Comparison of ENCODE assay signal across 1 cellular context in the genomic region with DNA sequence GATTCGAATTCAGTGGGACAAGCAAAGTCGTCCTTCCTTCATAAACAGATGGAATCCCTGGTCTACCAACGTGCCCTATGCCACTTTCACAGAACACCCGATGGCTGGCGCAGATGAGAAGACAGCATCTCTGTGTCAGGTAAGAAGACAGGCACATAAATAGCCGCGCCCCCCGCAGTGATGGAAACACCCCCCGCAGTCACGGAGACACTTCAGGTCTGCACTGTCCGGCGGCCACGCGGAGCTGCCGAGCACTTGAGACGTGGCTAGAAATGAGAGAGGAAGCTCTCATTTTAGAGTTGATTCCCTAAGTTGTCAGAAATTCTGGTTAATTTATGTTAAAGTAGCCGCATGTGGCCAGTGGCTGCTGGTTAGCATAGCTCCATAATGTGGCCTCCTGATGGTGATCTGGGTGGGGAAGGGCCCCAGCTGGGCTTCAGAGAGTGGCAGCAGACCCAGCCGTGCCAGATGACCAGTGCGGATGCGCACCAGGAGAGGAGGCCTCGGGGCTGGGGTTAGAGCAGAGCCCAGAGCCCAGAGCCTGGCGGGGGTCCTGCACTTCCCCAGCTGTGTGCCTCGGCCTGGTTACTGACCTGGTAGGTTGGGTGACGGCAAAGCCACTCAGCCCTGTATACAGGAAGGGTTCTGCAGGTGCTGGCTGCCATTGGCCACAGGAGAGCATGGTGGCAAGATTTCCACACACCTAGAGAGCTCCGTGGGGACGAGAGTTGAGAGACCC.
TF ChIP-seq lines count a peak whose summit lies in the region.

No MANE protein-coding gene starts in this region.

TF ChIP-seq in H1, 55 proteins besides CTCF, POLR2A, EP300 and RAD21:
- TF ChIP-seq TAF1 (IDR thresholded peaks at IDR 0.05; ENCODE audit: low read depth, low read length) (no peak), CHD2 (IDR thresholded peaks at IDR 0.05; ENCODE audit: low read length) (no peak), CHD1 (IDR thresholded peaks at IDR 0.05; ENCODE audit: low read depth, low read length) (no peak), MAFK (IDR thresholded peaks at IDR 0.05; ENCODE audit: low read depth, low read length) (no peak)
TF ChIP-seq in H1: peak in this region for 0.
